ENCODE assay signal across 12 cellular contexts in genomic region chr17:82270651-82271050, GRCh38. TPM values are rescaled to one million over a fixed set of nuclear protein-coding genes. Genes with fewer than 3 reads are reported as not detected.
DNase-seq lines count a peak whose midpoint lies in the region; ATAC-seq, FAIRE-seq and TF ChIP-seq lines count a peak whose summit lies in the region.
"Had no signal": no experiment of that assay in that cellular context is flagged by ENCODE, and none has a peak within 500 bp of the region (broad histone marks: within the 10 kb centered on the region; RNA-seq: fewer than 3 reads in every experiment).

No MANE protein-coding gene starts in this region.

- H3K79me2 ChIP-seq in keratinocyte (ENCODE audit: control insufficient read depth, insufficient read depth, low read length) = peaks cover 75% of the 10 kb centered on the region

- no peak for DNase-seq in activated naive CD4-positive, alpha-beta T cell treated with anti-CD3 and anti-CD28 coated beads for 36 hours
- DNase-seq in activated naive CD4-positive, alpha-beta T cell (lab: John Stamatoyannopoulos, UW) = no peak
- DNase-seq in keratinocyte (ENCODE audit: low read depth, low spot score) (no peak), NCI-H1417 (lab: John Stamatoyannopoulos, UW) (no peak), HUDEP-2 (lab: John Stamatoyannopoulos, UW; ENCODE audit: unreplicated experiment in 76 of 76) (no peak)
- no peak for DNase-seq in stimulated activated naive CD8-positive, alpha-beta T cell treated with anti-CD3 and anti-CD28 coated beads, Interleukin-15, amount 100 ng/mL, for 72 hours
- DNase-seq: BE2C, hippocampal formation had no signal

- no peak for ATAC-seq in activated T-helper 17 cell treated with anti-CD3 and anti-CD28 coated beads, Interleukin-2, amount 50 U/mL, for 72 hours (replicated peaks)
- no peak for ATAC-seq in stimulated activated naive CD8-positive, alpha-beta T cell treated with anti-CD3 and anti-CD28 coated beads, Interleukin-15, amount 100 ng/mL, for 72 hours
- no peak for ATAC-seq in HG02759 (IDR thresholded peaks at IDR 0.05; ENCODE audit: unreplicated experiment)
- ATAC-seq: sciatic nerve had no signal

- H3K9ac ChIP-seq in keratinocyte (ENCODE audit: control insufficient read depth, extremely low read depth, insufficient read depth, low read length) = no peak overlapping the region

- H3K9me3 Mint-ChIP-seq in activated naive CD4-positive, alpha-beta T cell treated with anti-CD3 and anti-CD28 coated beads for 36 hours = no peaks in the 10 kb centered on the region
- H3K9me3 Mint-ChIP-seq in activated T-helper 17 cell treated with anti-CD3 and anti-CD28 coated beads, Interleukin-2, amount 50 U/mL, for 72 hours = no peaks in the 10 kb centered on the region
- H3K9me3 Mint-ChIP-seq in stimulated activated naive CD8-positive, alpha-beta T cell treated with anti-CD3 and anti-CD28 coated beads, Interleukin-15, amount 100 ng/mL, for 72 hours = no peaks in the 10 kb centered on the region

- no peak overlapping the region for H3K27ac ChIP-seq in keratinocyte (ENCODE audit: control insufficient read depth, insufficient read depth, low read length)

- H3K36me3 Mint-ChIP-seq in activated naive CD4-positive, alpha-beta T cell treated with anti-CD3 and anti-CD28 coated beads for 36 hours (ENCODE audit: low read depth) = peaks cover 49% of the 10 kb centered on the region
- peaks cover 77% of the 10 kb centered on the region for H3K36me3 Mint-ChIP-seq in activated T-helper 17 cell treated with anti-CD3 and anti-CD28 coated beads, Interleukin-2, amount 50 U/mL, for 72 hours (ENCODE audit: low read depth)

- H2AFZ ChIP-seq in keratinocyte (ENCODE audit: control insufficient read depth, low read length) = no peak overlapping the region

- H3K4me3 Mint-ChIP-seq in activated naive CD4-positive, alpha-beta T cell treated with anti-CD3 and anti-CD28 coated beads for 36 hours = peak overlapping the region; percentile 11
- H3K4me3 Mint-ChIP-seq in activated T-helper 17 cell treated with anti-CD3 and anti-CD28 coated beads, Interleukin-2, amount 50 U/mL, for 72 hours = peak overlapping the region; percentile 93
- H3K4me3 Mint-ChIP-seq in stimulated activated naive CD8-positive, alpha-beta T cell treated with anti-CD3 and anti-CD28 coated beads, Interleukin-15, amount 100 ng/mL, for 72 hours = peak overlapping the region; percentile 84 to 98

- peaks cover 26 to 45% of the 10 kb centered on the region in 2 experiments for H3K36me3 ChIP-seq in keratinocyte (ENCODE audit: control insufficient read depth in 2 of 2, extremely low read depth in 1 of 2, insufficient read depth in 2 of 2, low read length in 2 of 2)

- TF ChIP-seq CTCF in keratinocyte (optimal IDR thresholded peaks at IDR 0.05 in 1 of 3, IDR thresholded peaks at IDR 0.05 in 1 of 3, conservative IDR thresholded peaks at IDR 0.05 in 1 of 3; ENCODE audit: extremely low read depth in 1 of 3, insufficient read depth in 2 of 3, low read length in 3 of 3) = no peak

- H3K27ac Mint-ChIP-seq in activated naive CD4-positive, alpha-beta T cell treated with anti-CD3 and anti-CD28 coated beads for 36 hours = peak overlapping the region; percentile 77
- H3K27ac Mint-ChIP-seq in activated T-helper 17 cell treated with anti-CD3 and anti-CD28 coated beads, Interleukin-2, amount 50 U/mL, for 72 hours = peak overlapping the region; percentile 97
- peak overlapping the region; percentile 71 to 87 for H3K27ac Mint-ChIP-seq in stimulated activated naive CD8-positive, alpha-beta T cell treated with anti-CD3 and anti-CD28 coated beads, Interleukin-15, amount 100 ng/mL, for 72 hours

- H3K27me3 Mint-ChIP-seq in activated naive CD4-positive, alpha-beta T cell treated with anti-CD3 and anti-CD28 coated beads for 36 hours (ENCODE audit: low read depth) = no peaks in the 10 kb centered on the region
- H3K27me3 Mint-ChIP-seq in activated T-helper 17 cell treated with anti-CD3 and anti-CD28 coated beads, Interleukin-2, amount 50 U/mL, for 72 hours = no peaks in the 10 kb centered on the region
- H3K27me3 Mint-ChIP-seq in stimulated activated naive CD8-positive, alpha-beta T cell treated with anti-CD3 and anti-CD28 coated beads, Interleukin-15, amount 100 ng/mL, for 72 hours = no peaks in the 10 kb centered on the region

- no peak for FAIRE-seq in keratinocyte (lab: Jason Lieb, UNC)

- intact Hi-C loops in activated naive CD4-positive, alpha-beta T cell treated with anti-CD3 and anti-CD28 coated beads for 36 hours (cut with micrococcal nuclease) = no loop called here

- dilution Hi-C loops in keratinocyte (cut with MboI; ENCODE audit: extremely low pct_ligation_motif_present, low sequenced_read_pairs) = no loop called here

- no peaks in the 10 kb centered on the region for H3K9me3 ChIP-seq in keratinocyte (ENCODE audit: control insufficient read depth, low read depth, low read length)
- H3K9me3 ChIP-seq: BE2C had no signal

- CTCF ChIA-PET in activated naive CD4-positive, alpha-beta T cell treated with anti-CD3 and anti-CD28 coated beads for 36 hours (lab: Charles Lee) = no interaction called here

- H3K4me1 Mint-ChIP-seq in activated naive CD4-positive, alpha-beta T cell treated with anti-CD3 and anti-CD28 coated beads for 36 hours (ENCODE audit: low read depth) = peaks cover 65% of the 10 kb centered on the region
- peaks cover 50% of the 10 kb centered on the region for H3K4me1 Mint-ChIP-seq in activated T-helper 17 cell treated with anti-CD3 and anti-CD28 coated beads, Interleukin-2, amount 50 U/mL, for 72 hours
- peaks cover 89% of the 10 kb centered on the region for H3K4me1 Mint-ChIP-seq in stimulated activated naive CD8-positive, alpha-beta T cell treated with anti-CD3 and anti-CD28 coated beads, Interleukin-15, amount 100 ng/mL, for 72 hours

- peaks cover 40% of the 10 kb centered on the region for H3K4me1 ChIP-seq in keratinocyte (ENCODE audit: control insufficient read depth, extremely low read depth, insufficient read depth, low read length)

- no peak overlapping the region for H3K4me3 ChIP-seq in keratinocyte (ENCODE audit: control insufficient read depth in 2 of 3, extremely low read depth in 1 of 3, insufficient read depth in 2 of 3, low read depth in 1 of 3, low read length in 3 of 3)

- H3K4me2 ChIP-seq in keratinocyte (ENCODE audit: control insufficient read depth, extremely low read depth, insufficient read depth, low read depth, low read length) = peak overlapping the region; percentile 6

- H3K9me1 ChIP-seq in keratinocyte (ENCODE audit: control insufficient read depth, extremely low read depth, insufficient read depth, low read length) = peaks cover 16% of the 10 kb centered on the region

- H3K27me3 ChIP-seq in keratinocyte (ENCODE audit: control insufficient read depth, extremely low read depth, insufficient read depth, low read length) = no peaks in the 10 kb centered on the region
- H3K27me3 ChIP-seq: BE2C had no signal

- peaks cover 62% of the 10 kb centered on the region for H4K20me1 ChIP-seq in keratinocyte (ENCODE audit: control insufficient read depth, extremely low read depth, insufficient read depth, low read length)

RNA-seq across cellular contexts. Expression of gene CSNK1D, which starts 2.8 kb away (rescaled TPM):
- total RNA-seq in activated naive CD4-positive, alpha-beta T cell treated with anti-CD3 and anti-CD28 coated beads for 36 hours = 100 to 1,000 TPM in 1 of 2 experiments, 10 to 100 TPM in 1; 99.8 to 100 TPM
- 100 to 1,000 TPM; 140 to 142 TPM for total RNA-seq in activated T-helper 17 cell treated with anti-CD3 and anti-CD28 coated beads, Interleukin-2, amount 50 U/mL, for 72 hours
- 61.8 to 173 TPM (median 86.0 TPM) in 3 replicates for polyA plus RNA-seq in keratinocyte
- 33.8 TPM for polyA plus RNA-seq in keratinocyte (2011; ENCODE audit: low read depth)
- polyA plus RNA-seq in keratinocyte (2011; cell fraction: cytosol; rRNA removed) = 123 and 135 TPM in 2 replicates
- polyA plus RNA-seq in keratinocyte (2011; cell fraction: nucleus; rRNA removed) = 286 and 337 TPM in 2 replicates
- polyA plus RNA-seq in keratinocyte (2012; ENCODE audit: low replicate concordance) = 88.4 and 107 TPM in 2 replicates
- polyA minus RNA-seq in keratinocyte = 75.4 to 226 TPM (median 76.3 TPM) in 3 replicates
- 74.2 TPM for polyA minus RNA-seq in keratinocyte (2011; cell fraction: cytosol; rRNA and poly(A)+ RNA removed)
- 57.8 and 84.6 TPM in 2 replicates for polyA minus RNA-seq in keratinocyte (2011; cell fraction: nucleus; rRNA and poly(A)+ RNA removed)

RNA-seq across cellular contexts. Expression of gene SLC16A3, which starts 41.8 kb away (rescaled TPM):
- 10 to 100 TPM; 15.2 to 18.3 TPM for total RNA-seq in activated naive CD4-positive, alpha-beta T cell treated with anti-CD3 and anti-CD28 coated beads for 36 hours
- total RNA-seq in activated T-helper 17 cell treated with anti-CD3 and anti-CD28 coated beads, Interleukin-2, amount 50 U/mL, for 72 hours = 100 to 1,000 TPM; 167 to 309 TPM
- 35.7 to 112 TPM (median 40.7 TPM) in 3 replicates for polyA plus RNA-seq in keratinocyte
- 2.3 TPM for polyA plus RNA-seq in keratinocyte (2011; ENCODE audit: low read depth)
- polyA plus RNA-seq in keratinocyte (2011; cell fraction: cytosol; rRNA removed) = 10.9 and 32.0 TPM in 2 replicates
- 83.4 and 104 TPM in 2 replicates for polyA plus RNA-seq in keratinocyte (2011; cell fraction: nucleus; rRNA removed)
- polyA plus RNA-seq in keratinocyte (2012; ENCODE audit: low replicate concordance) = 17.6 and 73.8 TPM in 2 replicates
- 53.8 to 107 TPM (median 83.5 TPM) in 3 replicates for polyA minus RNA-seq in keratinocyte
- 181 TPM for polyA minus RNA-seq in keratinocyte (2011; cell fraction: cytosol; rRNA and poly(A)+ RNA removed)
- 161 and 170 TPM in 2 replicates for polyA minus RNA-seq in keratinocyte (2011; cell fraction: nucleus; rRNA and poly(A)+ RNA removed)

RNA-seq across cellular contexts. Expression of gene CD7, which starts 46.8 kb away (rescaled TPM):
- 100 to 1,000 TPM; 635 to 646 TPM for total RNA-seq in activated naive CD4-positive, alpha-beta T cell treated with anti-CD3 and anti-CD28 coated beads for 36 hours
- total RNA-seq in activated T-helper 17 cell treated with anti-CD3 and anti-CD28 coated beads, Interleukin-2, amount 50 U/mL, for 72 hours = 100 to 1,000 TPM; 193 to 378 TPM
- 0.05 TPM in 1 of 3 replicates, not detected in the others for polyA plus RNA-seq in keratinocyte
- not detected for polyA plus RNA-seq in keratinocyte (2011; ENCODE audit: low read depth)
- not detected in 2 replicates for polyA plus RNA-seq in keratinocyte (2011; cell fraction: cytosol; rRNA removed)
- polyA plus RNA-seq in keratinocyte (2011; cell fraction: nucleus; rRNA removed) = not detected in 2 replicates
- polyA plus RNA-seq in keratinocyte (2012; ENCODE audit: low replicate concordance) = not detected in 2 replicates
- not detected in 3 replicates for polyA minus RNA-seq in keratinocyte
- polyA minus RNA-seq in keratinocyte (2011; cell fraction: cytosol; rRNA and poly(A)+ RNA removed) = not detected
- not detected in 2 replicates for polyA minus RNA-seq in keratinocyte (2011; cell fraction: nucleus; rRNA and poly(A)+ RNA removed)
- total RNA-seq: dermis microvascular lymphatic vessel endothelial cell had no signal

RNA-seq across cellular contexts. Expression of gene CCDC57, which starts 58.0 kb away (rescaled TPM):
- 10 to 100 TPM; 40.7 to 43.9 TPM for total RNA-seq in activated naive CD4-positive, alpha-beta T cell treated with anti-CD3 and anti-CD28 coated beads for 36 hours
- total RNA-seq in activated T-helper 17 cell treated with anti-CD3 and anti-CD28 coated beads, Interleukin-2, amount 50 U/mL, for 72 hours = 10 to 100 TPM; 36.9 to 37.7 TPM
- 14.0 to 24.8 TPM (median 19.2 TPM) in 3 replicates for polyA plus RNA-seq in keratinocyte
- 7.6 TPM for polyA plus RNA-seq in keratinocyte (2011; ENCODE audit: low read depth)
- polyA plus RNA-seq in keratinocyte (2011; cell fraction: cytosol; rRNA removed) = 3.2 and 6.1 TPM in 2 replicates
- polyA plus RNA-seq in keratinocyte (2011; cell fraction: nucleus; rRNA removed) = 85.5 and 116 TPM in 2 replicates
- 7.8 and 13.8 TPM in 2 replicates for polyA plus RNA-seq in keratinocyte (2012; ENCODE audit: low replicate concordance)
- polyA minus RNA-seq in keratinocyte = 13.4 to 15.4 TPM (median 13.8 TPM) in 3 replicates
- 11.7 TPM for polyA minus RNA-seq in keratinocyte (2011; cell fraction: cytosol; rRNA and poly(A)+ RNA removed)
- 23.3 and 29.9 TPM in 2 replicates for polyA minus RNA-seq in keratinocyte (2011; cell fraction: nucleus; rRNA and poly(A)+ RNA removed)

Comparison
In these comparisons a context has a peak if more than half of its experiments do, and no peak if none do; other contexts are left out.
1. H3K4me3 Mint-ChIP-seq: peak in every context shown above with its lines; median percentile 93 in activated T-helper 17 cell treated with anti-CD3 and anti-CD28 coated beads, Interleukin-2, amount 50 U/mL, for 72 hours; 91 in stimulated activated naive CD8-positive, alpha-beta T cell treated with anti-CD3 and anti-CD28 coated beads, Interleukin-15, amount 100 ng/mL, for 72 hours; 11 in activated naive CD4-positive, alpha-beta T cell treated with anti-CD3 and anti-CD28 coated beads for 36 hours.
2. RNA of gene SLC16A3, which starts 41.8 kb away (total RNA-seq): 167 to 309 TPM in activated T-helper 17 cell treated with anti-CD3 and anti-CD28 coated beads, Interleukin-2, amount 50 U/mL, for 72 hours; 15.2 to 18.3 TPM in activated naive CD4-positive, alpha-beta T cell treated with anti-CD3 and anti-CD28 coated beads for 36 hours; every median in the first group is over 4 times any median in the second.
3. Peak in every context shown above with its lines, with median percentiles within 50 percentile points of each other: H3K27ac Mint-ChIP-seq.